9 cellular contexts compared by ENCODE assay signal in the genomic region with DNA sequence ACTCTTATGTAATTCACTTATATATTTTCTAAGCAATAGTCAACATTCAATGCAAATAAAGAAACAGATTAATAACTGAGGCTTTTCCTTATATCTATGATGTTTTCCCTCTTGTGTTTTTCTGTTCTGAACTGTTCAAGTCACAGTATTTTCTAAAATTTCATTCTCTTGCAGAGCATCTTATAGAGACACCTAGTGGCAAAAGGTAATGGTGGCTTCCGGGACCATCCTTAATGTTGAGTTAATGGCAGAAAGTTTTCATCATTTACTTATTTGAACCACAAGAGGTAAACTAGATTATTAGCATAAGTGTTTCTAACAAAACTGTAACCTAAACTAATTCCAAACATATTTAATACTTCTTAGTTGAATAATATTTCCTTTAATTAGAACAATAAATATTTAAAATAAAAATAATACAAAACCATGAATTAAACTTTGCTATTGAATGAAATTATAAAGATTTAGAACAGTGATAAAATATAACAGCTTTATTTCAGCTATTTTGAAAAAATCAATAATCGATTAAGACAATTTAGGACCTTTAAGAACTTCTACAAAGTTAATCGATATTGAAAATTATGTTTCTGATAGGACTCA. TPM values are rescaled to one million over a fixed set of nuclear protein-coding genes. Genes with fewer than 3 reads are reported as not detected.
A peak's percentile ranks its signal among the peaks of the same experiment; 100 is the strongest.
DNase-seq lines count a peak whose midpoint lies in the region; ATAC-seq and TF ChIP-seq lines count a peak whose summit lies in the region.
"Had no signal": no experiment of that assay in that cellular context is flagged by ENCODE, and none has a peak within 500 bp of the region (broad histone marks: within the 10 kb centered on the region; RNA-seq: fewer than 3 reads in every experiment).

No MANE protein-coding gene starts in this region.

- no peak overlapping the region for H3K27ac ChIP-seq in thyroid gland

- 36 to 38% methylated on average over 3 of the region's 3 CpGs for WGBS in thyroid gland, 2 donors

- DNase-seq in NCI-H526 (lab: John Stamatoyannopoulos, UW) (peak; percentile 60 to 82), dermis blood vessel endothelial cell (peak; percentile 5), thyroid gland (peak; percentile 14 to 27), ureter (ENCODE audit: low spot score) (no peak)

- TF ChIP-seq POLR2A in thyroid gland (IDR thresholded peaks at IDR 0.05), result no peak

- H3K4me3 ChIP-seq in thyroid gland (replicated peaks in 1 of 3), result no peak overlapping the region
- H3K4me3 ChIP-seq: mucosa of descending colon had no signal

- ATAC-seq in HG02852 (IDR thresholded peaks at IDR 0.05; ENCODE audit: unreplicated experiment), result peak; percentile 41
- ATAC-seq in GM21619 (IDR thresholded peaks at IDR 0.05; ENCODE audit: unreplicated experiment), result no peak
- no peak for ATAC-seq in GM18498 (IDR thresholded peaks at IDR 0.05; ENCODE audit: unreplicated experiment)
- ATAC-seq: mucosa of descending colon had no signal

- H3K27me3 ChIP-seq in thyroid gland, result no peaks in the 10 kb centered on the region

- intact Hi-C loops in thyroid gland (cut with DNase I), result no loop called here

- peak; percentile 51 for TF ChIP-seq CTCF in GM12872 (IDR thresholded peaks at IDR 0.05; ENCODE audit: insufficient read depth, low read depth, low read length)
- TF ChIP-seq CTCF in thyroid gland (IDR thresholded peaks at IDR 0.05), result peak in 5 of 6 experiments; percentile 15 to 67 (median 60)

- no peaks in the 10 kb centered on the region for H3K36me3 ChIP-seq in thyroid gland

- peaks cover 0 to 23% of the 10 kb centered on the region in 2 donors for H3K4me1 ChIP-seq in thyroid gland

- no peaks in the 10 kb centered on the region for H3K9me3 ChIP-seq in thyroid gland
- H3K9me3 ChIP-seq: mucosa of descending colon had no signal

RNA-seq across cellular contexts. Expression of a gene that starts 1.7 kb away (rescaled TPM):
- total RNA-seq in dermis blood vessel endothelial cell (not detected in 2 replicates), thyroid gland (1 to 10 TPM; 1.9 to 7.4 (median 4.0) TPM), ureter (0.49 TPM)
